Comparison of ENCODE assay signal across 14 cellular contexts in the genomic region with DNA sequence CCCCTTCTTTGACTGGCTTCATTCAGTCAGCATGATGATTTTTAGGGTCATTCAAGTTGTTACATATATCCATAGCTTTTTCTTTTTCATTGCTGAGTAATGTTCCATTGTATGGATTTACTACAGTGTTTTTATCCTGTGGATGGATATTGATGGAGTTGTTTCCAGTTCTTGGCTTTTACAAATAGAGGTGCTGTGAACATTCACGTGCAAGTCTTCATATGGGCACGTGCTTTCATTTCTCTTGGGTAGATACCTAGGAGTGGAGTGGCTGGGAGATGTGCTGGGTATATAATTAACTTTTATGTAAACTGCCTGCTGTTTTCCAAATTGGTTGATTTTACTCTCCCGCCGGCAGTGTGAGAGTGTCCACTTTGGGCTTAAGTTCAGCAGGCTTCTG. TPM values are rescaled to one million over a fixed set of nuclear protein-coding genes. Genes with fewer than 3 reads are reported as not detected.
DNase-seq lines count a peak whose midpoint lies in the region; ATAC-seq and TF ChIP-seq lines count a peak whose summit lies in the region.
"Had no signal": no experiment of that assay in that cellular context is flagged by ENCODE, and none has a peak within 500 bp of the region (broad histone marks: within the 10 kb centered on the region; RNA-seq: fewer than 3 reads in every experiment).

No MANE protein-coding gene starts in this region.

- peaks cover 97% of the 10 kb centered on the region for H3K79me2 ChIP-seq in HCT116 (ENCODE audit: insufficient read depth, low read length)
- H3K79me2 ChIP-seq in neural progenitor cell (ENCODE audit: low read depth): peaks cover 100% of the 10 kb centered on the region

- no peak for TF ChIP-seq POLR2A in HCT116 (IDR thresholded peaks at IDR 0.05; ENCODE audit: borderline replicate concordance, extremely low read depth, insufficient read depth, insufficient read length)

- H3K4me2 ChIP-seq in HCT116 (ENCODE audit: low read length) (peak overlapping the region; percentile 26; the same call in 1 of the 2 replicates), neural progenitor cell (no peak overlapping the region)

- no peak overlapping the region for H3K27ac ChIP-seq in HCT116 (ENCODE audit: low read depth, low read length)
- H3K27ac ChIP-seq in RWPE2 (ENCODE audit: poor library complexity, severe bottlenecking): peak overlapping the region; percentile 57
- no peak overlapping the region for H3K27ac ChIP-seq in neural progenitor cell
- H3K27ac ChIP-seq in foreskin keratinocyte: no peak overlapping the region

- peaks cover 6% of the 10 kb centered on the region for H3K9me3 Mint-ChIP-seq in neural progenitor cell

- H3K9me2 ChIP-seq in HCT116 (ENCODE audit: insufficient read depth): no peaks in the 10 kb centered on the region

- POLR2A ChIA-PET in HCT116 (lab: Charles Lee): no interaction called here

- peaks cover 12% of the 10 kb centered on the region for H3K36me3 Mint-ChIP-seq in neural progenitor cell

- H3K36me3 ChIP-seq in HCT116 (ENCODE audit: control insufficient read depth in 1 of 2, insufficient read depth in 2 of 2, low read length in 2 of 2): no peaks in the 10 kb centered on the region
- H3K36me3 ChIP-seq in RWPE2 (ENCODE audit: low read depth): no peaks in the 10 kb centered on the region
- no peaks in the 10 kb centered on the region for H3K36me3 ChIP-seq in neural progenitor cell

- no peak overlapping the region for H3K4me3 ChIP-seq in HCT116 (replicated peaks in 1 of 2; ENCODE audit: low read depth in 1 of 2, low read length in 2 of 2)
- no peak overlapping the region for H3K4me3 ChIP-seq in RWPE2 (ENCODE audit: severe bottlenecking)
- no peak overlapping the region for H3K4me3 ChIP-seq in neural progenitor cell

- TF ChIP-seq RAD21 in HCT116 (IDR thresholded peaks at IDR 0.05; ENCODE audit: low read depth): no peak

- H3K4me3 Mint-ChIP-seq in neural progenitor cell: no peak overlapping the region

- H3K9me3 ChIP-seq in HCT116 (ENCODE audit: control insufficient read depth in 1 of 2, insufficient read depth in 1 of 2, low read depth in 1 of 2, low read length in 2 of 2): no peaks in the 10 kb centered on the region
- H3K9me3 ChIP-seq in RWPE2 (ENCODE audit: severe bottlenecking): no peaks in the 10 kb centered on the region
- no peaks in the 10 kb centered on the region for H3K9me3 ChIP-seq in neural progenitor cell (ENCODE audit: low read depth)

- peaks cover 4% of the 10 kb centered on the region for H3F3A ChIP-seq in neural progenitor cell (ENCODE audit: low read depth)

- intact Hi-C loops in HCT116 (cut with micrococcal nuclease): no loop called here

- peak overlapping the region; percentile 42 for H3K27ac Mint-ChIP-seq in neural progenitor cell

- RAD21 ChIA-PET in HCT116 (lab: Charles Lee; ENCODE audit: low non-redundant PET in 1 of 2, low total read pairs in 2 of 2, uncharacterized antibody in 2 of 2, unreplicated experiment in 2 of 2): no interaction called here

- H3K4me1 Mint-ChIP-seq in neural progenitor cell: peaks cover 32% of the 10 kb centered on the region

- H2AFZ ChIP-seq in HCT116 (ENCODE audit: low read depth, low read length, poor library complexity, severe bottlenecking) (no peak overlapping the region), neural progenitor cell (replicated peaks) (no peak overlapping the region)

- no peak for DNase-seq in HCT116 (ENCODE audit: low read depth, low spot score)
- no peak for DNase-seq in RWPE2 (ENCODE audit: low spot score)
- no peak for DNase-seq in left lobe of liver (ENCODE audit: low spot score)
- DNase-seq in neural progenitor cell (ENCODE audit: low spot score): no peak
- no peak for DNase-seq in Ammon's horn (ENCODE audit: low spot score)
- DNase-seq in foreskin keratinocyte: no peak
- no peak for DNase-seq in hippocampal formation (lab: John Stamatoyannopoulos, UW)
- no peak for DNase-seq in Kasumi-1 (lab: John Stamatoyannopoulos, UW)
- DNase-seq: DMS53; NCI-H1436 treated with DMSO at 0.1 percent for 48 hours; NCI-H2029 treated with DMSO at 0.1 percent for 48 hours; NCI-H510A treated with DMSO at 0.1 percent for 48 hours; NK-92 treated with Interleukin-12 subunit alpha and Interleukin-12 subunit beta, amount 100 ng/mL, for 24 hours; OCI-M1 had no signal

- H3K4me1 ChIP-seq in HCT116 (ENCODE audit: control insufficient read depth in 1 of 2, insufficient read depth in 2 of 2, low read length in 2 of 2) (peaks cover 27 to 60% of the 10 kb centered on the region in 2 experiments), RWPE2 (ENCODE audit: insufficient read depth, poor library complexity, severe bottlenecking) (peaks cover 20% of the 10 kb centered on the region), neural progenitor cell (peaks cover 17% of the 10 kb centered on the region), foreskin keratinocyte (no peaks in the 10 kb centered on the region)

- CTCF ChIA-PET in HCT116 (lab: Charles Lee): no interaction called here

- H3K9ac ChIP-seq in HCT116 (ENCODE audit: low read length): no peak overlapping the region
- no peak overlapping the region for H3K9ac ChIP-seq in neural progenitor cell

- ATAC-seq in HCT116 (no peak), RWPE2 (ENCODE audit: low read depth) (no peak), left lobe of liver (peak; percentile 26), foreskin keratinocyte (no peak)

- no TSS peak for BruUV-seq in HCT116 (replicated peaks; lab: Mats Ljungman, UMichigan)

- H4K20me1 ChIP-seq in HCT116 (ENCODE audit: insufficient read depth) (peaks cover 8% of the 10 kb centered on the region; the same call in 1 of the 2 replicates), neural progenitor cell (ENCODE audit: low read depth) (peaks cover 46% of the 10 kb centered on the region)

- no peak for TF ChIP-seq CTCF in HCT116 (IDR thresholded peaks at IDR 0.05 in 2 of 3, conservative IDR thresholded peaks at IDR 0.05 in 1 of 3; ENCODE audit: borderline replicate concordance in 1 of 3, insufficient read depth in 1 of 3, low read depth in 2 of 3, low read length in 2 of 3)
- no peak for TF ChIP-seq CTCF in RWPE2 (IDR thresholded peaks at IDR 0.05; ENCODE audit: poor library complexity, severe bottlenecking)
- no peak for TF ChIP-seq CTCF in neural progenitor cell (IDR thresholded peaks at IDR 0.05)
- no peak for TF ChIP-seq CTCF in foreskin keratinocyte (conservative IDR thresholded peaks at IDR 0.05)

- no peaks in the 10 kb centered on the region for H3K27me3 Mint-ChIP-seq in neural progenitor cell (ENCODE audit: insufficient read depth, low read depth)

- no peaks in the 10 kb centered on the region for H3K27me3 ChIP-seq in HCT116 (ENCODE audit: insufficient read depth, low read length)
- no peaks in the 10 kb centered on the region for H3K27me3 ChIP-seq in RWPE2 (ENCODE audit: insufficient read depth, poor library complexity, severe bottlenecking)
- no peaks in the 10 kb centered on the region for H3K27me3 ChIP-seq in neural progenitor cell
- no peaks in the 10 kb centered on the region for H3K27me3 ChIP-seq in foreskin keratinocyte

TF ChIP-seq in HCT116, 20 proteins besides CTCF, POLR2A, EP300 and RAD21:
- TF ChIP-seq, protein P1, sequence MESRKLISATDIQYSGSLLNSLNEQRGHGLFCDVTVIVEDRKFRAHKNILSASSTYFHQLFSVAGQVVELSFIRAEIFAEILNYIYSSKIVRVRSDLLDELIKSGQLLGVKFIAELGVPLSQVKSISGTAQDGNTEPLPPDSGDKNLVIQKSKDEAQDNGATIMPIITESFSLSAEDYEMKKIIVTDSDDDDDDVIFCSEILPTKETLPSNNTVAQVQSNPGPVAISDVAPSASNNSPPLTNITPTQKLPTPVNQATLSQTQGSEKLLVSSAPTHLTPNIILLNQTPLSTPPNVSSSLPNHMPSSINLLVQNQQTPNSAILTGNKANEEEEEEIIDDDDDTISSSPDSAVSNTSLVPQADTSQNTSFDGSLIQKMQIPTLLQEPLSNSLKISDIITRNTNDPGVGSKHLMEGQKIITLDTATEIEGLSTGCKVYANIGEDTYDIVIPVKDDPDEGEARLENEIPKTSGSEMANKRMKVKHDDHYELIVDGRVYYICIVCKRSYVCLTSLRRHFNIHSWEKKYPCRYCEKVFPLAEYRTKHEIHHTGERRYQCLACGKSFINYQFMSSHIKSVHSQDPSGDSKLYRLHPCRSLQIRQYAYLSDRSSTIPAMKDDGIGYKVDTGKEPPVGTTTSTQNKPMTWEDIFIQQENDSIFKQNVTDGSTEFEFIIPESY (IDR thresholded peaks at IDR 0.05; ENCODE audit: extremely low read depth, insufficient replicate concordance, low read length): no peak
- no peak for TF ChIP-seq CEBPB (IDR thresholded peaks at IDR 0.05; ENCODE audit: low read depth)
- no peak for TF ChIP-seq ELF1 (IDR thresholded peaks at IDR 0.05; ENCODE audit: borderline replicate concordance, low read depth)
- TF ChIP-seq, protein P2, sequence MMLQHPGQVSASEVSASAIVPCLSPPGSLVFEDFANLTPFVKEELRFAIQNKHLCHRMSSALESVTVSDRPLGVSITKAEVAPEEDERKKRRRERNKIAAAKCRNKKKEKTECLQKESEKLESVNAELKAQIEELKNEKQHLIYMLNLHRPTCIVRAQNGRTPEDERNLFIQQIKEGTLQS (IDR thresholded peaks at IDR 0.05): no peak
- no peak for TF ChIP-seq TCF7L2 (IDR thresholded peaks at IDR 0.05; ENCODE audit: borderline replicate concordance, extremely low read depth, insufficient read depth, insufficient read length)
- TF ChIP-seq ZNF274 (IDR thresholded peaks at IDR 0.05; ENCODE audit: low read depth, low read length): no peak

RNA-seq across cellular contexts. Expression of a gene that starts 16.5 kb away (rescaled TPM):
- total RNA-seq in HCT116 (2021; ENCODE audit: unreplicated experiment) (43.8 TPM), left lobe of liver (10.5 TPM), neural progenitor cell (ENCODE audit: low replicate concordance) (20.4 and 26.9 TPM in 2 replicates), foreskin keratinocyte (13.4 and 15.2 TPM in 2 replicates)
- polyA plus RNA-seq in HCT116 (2012): 24.8 and 28.5 TPM in 2 replicates
- 5.6 and 5.8 TPM in 2 replicates for polyA plus RNA-seq in foreskin keratinocyte
